ENCODE assay signal across 24 cellular contexts in genomic region chr6:142726616-142727015, GRCh38.
"Had no signal": no experiment of that assay in that cellular context is flagged by ENCODE, and none has a peak within 500 bp of the region (broad histone marks: within the 10 kb centered on the region; RNA-seq: fewer than 3 reads in every experiment).

No MANE protein-coding gene starts in this region.

- H3K4me3 Mint-ChIP-seq: activated naive CD8-positive, alpha-beta T cell; naive thymus-derived CD8-positive, alpha-beta T cell; neural progenitor cell; stimulated activated effector memory CD8-positive, alpha-beta T cell treated with anti-CD3 and anti-CD28 coated beads, Interleukin-12 subunit alpha, Interleukin-12 subunit beta, amount 100 ng/mL, for 72 hours; stimulated activated naive CD8-positive, alpha-beta T cell treated with anti-CD3 and anti-CD28 coated beads, Interleukin-15, Interleukin-2, amounts not matched to agents 100 ng/mL and 50 ng/mL, for 24 hours had no signal

- H3K27ac ChIP-seq: body of pancreas, cardiac muscle cell, colonic mucosa, gastroesophageal sphincter, neural progenitor cell, right lobe of liver, thoracic aorta, upper lobe of left lung had no signal

- H3K9ac ChIP-seq: neural progenitor cell had no signal

- H3K4me1 Mint-ChIP-seq: stimulated activated effector memory CD8-positive, alpha-beta T cell treated with anti-CD3 and anti-CD28 coated beads, Interleukin-12 subunit alpha, Interleukin-12 subunit beta, amount 100 ng/mL, for 72 hours had no signal

- H3K36me3 ChIP-seq: cardiac muscle cell, colonic mucosa, gastroesophageal sphincter, neural progenitor cell, right lobe of liver, thoracic aorta, upper lobe of left lung had no signal

- H3K9me3 Mint-ChIP-seq: naive thymus-derived CD8-positive, alpha-beta T cell; stimulated activated effector memory CD8-positive, alpha-beta T cell treated with anti-CD3 and anti-CD28 coated beads, Interleukin-12 subunit alpha, Interleukin-12 subunit beta, amount 100 ng/mL, for 72 hours; stimulated activated naive CD8-positive, alpha-beta T cell treated with anti-CD3 and anti-CD28 coated beads, Interleukin-15, Interleukin-2, amounts not matched to agents 100 ng/mL and 50 ng/mL, for 24 hours had no signal

- H3K9me3 ChIP-seq: body of pancreas, colonic mucosa, gastroesophageal sphincter, right lobe of liver, thoracic aorta, upper lobe of left lung had no signal

- H3K4me2 ChIP-seq: neural progenitor cell had no signal

- H3K4me1 ChIP-seq: colonic mucosa, gastroesophageal sphincter, neural progenitor cell, right lobe of liver had no signal

- ATAC-seq: body of pancreas; gastroesophageal sphincter; left colon; naive thymus-derived CD8-positive, alpha-beta T cell; right lobe of liver; stimulated activated effector memory CD8-positive, alpha-beta T cell treated with anti-CD3 and anti-CD28 coated beads, Interleukin-12 subunit alpha, Interleukin-12 subunit beta, amount 100 ng/mL, for 72 hours had no signal

- H3K27ac Mint-ChIP-seq: activated naive CD8-positive, alpha-beta T cell; neural progenitor cell; stimulated activated effector memory CD8-positive, alpha-beta T cell treated with anti-CD3 and anti-CD28 coated beads, Interleukin-12 subunit alpha, Interleukin-12 subunit beta, amount 100 ng/mL, for 72 hours; stimulated activated naive CD8-positive, alpha-beta T cell treated with anti-CD3 and anti-CD28 coated beads, Interleukin-15, Interleukin-2, amounts not matched to agents 100 ng/mL and 50 ng/mL, for 24 hours had no signal

- H3K36me3 Mint-ChIP-seq: activated naive CD8-positive, alpha-beta T cell; naive thymus-derived CD8-positive, alpha-beta T cell; neural progenitor cell; stimulated activated effector memory CD8-positive, alpha-beta T cell treated with anti-CD3 and anti-CD28 coated beads, Interleukin-12 subunit alpha, Interleukin-12 subunit beta, amount 100 ng/mL, for 72 hours had no signal

- H2AFZ ChIP-seq: neural progenitor cell had no signal

- DNase-seq: activated effector memory CD4-positive, alpha-beta T cell treated with Interleukin-2 at 50 U/mL for 16 hours; activated naive CD4-positive, alpha-beta T cell treated with Interleukin-2 at 50 U/mL for 16 hours; aorta; body of pancreas; cerebellar nuclear complex; colonic mucosa; effector memory CD4-positive, alpha-beta T cell; hippocampal formation; kidney; left colon; midbrain; naive thymus-derived CD8-positive, alpha-beta T cell; posterior cingulate gyrus; right lobe of liver; stimulated activated CD4-positive, alpha-beta T cell treated with anti-CD3 and anti-CD28 coated beads, Interleukin-4, amount 100 ng/mL, for 24 hours; T-helper 2 cell; upper lobe of left lung had no signal

- H3K27me3 Mint-ChIP-seq: activated naive CD8-positive, alpha-beta T cell; naive thymus-derived CD8-positive, alpha-beta T cell had no signal

- H3K27me3 ChIP-seq: body of pancreas, cardiac muscle cell, colonic mucosa, gastroesophageal sphincter, neural progenitor cell, right lobe of liver, upper lobe of left lung had no signal

- H3K4me3 ChIP-seq: body of pancreas, cardiac muscle cell, colonic mucosa, gastroesophageal sphincter, neural progenitor cell, right lobe of liver, thoracic aorta, upper lobe of left lung had no signal

- FAIRE-seq: kidney had no signal
